ENCODE assay signal across 9 cellular contexts in the genomic region with DNA sequence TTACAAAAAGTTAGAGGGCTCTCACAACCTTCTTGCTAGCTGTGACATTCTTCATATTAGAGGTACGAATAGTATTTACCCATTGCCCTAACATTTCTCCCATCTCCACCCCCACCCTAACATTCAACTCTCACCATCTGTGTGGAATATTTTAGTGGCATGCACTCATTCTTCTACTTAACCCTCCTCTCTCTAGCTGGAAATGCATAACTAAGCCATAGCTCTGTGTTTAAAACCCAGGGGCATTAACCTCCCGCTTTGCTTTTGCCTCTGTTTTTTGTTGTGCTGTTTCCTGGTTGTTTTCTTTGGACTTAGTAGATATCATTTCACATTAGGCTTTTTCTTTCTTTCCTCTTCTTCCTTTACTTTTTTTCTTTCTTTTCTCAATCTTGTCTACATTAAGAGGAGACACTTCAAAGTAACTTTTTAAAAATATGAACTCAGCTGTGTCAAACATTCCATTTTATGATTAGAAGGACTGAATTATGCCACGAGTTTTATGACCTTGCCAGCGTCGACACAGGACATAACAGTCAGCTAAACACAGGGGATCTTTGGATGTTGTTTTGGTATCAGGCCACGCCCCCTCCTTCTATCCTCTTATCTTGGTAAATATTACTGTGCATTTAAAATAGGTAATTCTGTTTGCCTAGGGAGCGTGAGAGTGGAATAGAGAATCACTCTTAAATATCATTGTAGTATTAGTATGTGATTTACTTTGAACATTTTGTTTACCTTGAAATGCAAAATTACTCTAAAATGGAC.
DNase-seq lines count a peak whose midpoint lies in the region; ATAC-seq and TF ChIP-seq lines count a peak whose summit lies in the region.
"Had no signal": no experiment of that assay in that cellular context is flagged by ENCODE, and none has a peak within 500 bp of the region (broad histone marks: within the 10 kb centered on the region; RNA-seq: fewer than 3 reads in every experiment).

No MANE protein-coding gene starts in this region.

- H3K9me3 ChIP-seq in HUES64 (ENCODE audit: insufficient read depth, low read depth, low read length) (no peaks in the 10 kb centered on the region), testis (no peaks in the 10 kb centered on the region)

- H3K27me3 Mint-ChIP-seq in T-helper 2 cell treated with Interferon-gamma antibody and Interleukin-4, amounts not matched to agents 5 μg/mL and 100 μg/mL, for 36 hours (ENCODE audit: low read depth): peaks cover 7% of the 10 kb centered on the region

- peak; percentile 85 for ATAC-seq in left colon
- ATAC-seq: GM12878 had no signal

- H3K36me3 Mint-ChIP-seq in T-helper 2 cell treated with Interferon-gamma antibody and Interleukin-4, amounts not matched to agents 5 μg/mL and 100 μg/mL, for 36 hours (ENCODE audit: low read depth): no peaks in the 10 kb centered on the region

- peaks cover 53% of the 10 kb centered on the region for H3K4me1 ChIP-seq in HUES64 (ENCODE audit: insufficient read depth, low read length)
- peaks cover 19% of the 10 kb centered on the region for H3K4me1 ChIP-seq in testis

- no peak for TF ChIP-seq CTCF in testis (IDR thresholded peaks at IDR 0.05)

- WGBS in HUES64: 33% methylated on average over 5 of the region's 7 CpGs
- WGBS in testis, 2 donors: 28 to 46% methylated on average over 7 of the region's 7 CpGs

- H3K4me3 Mint-ChIP-seq in T-helper 2 cell treated with Interferon-gamma antibody and Interleukin-4, amounts not matched to agents 5 μg/mL and 100 μg/mL, for 36 hours: no peak overlapping the region

- TF ChIP-seq POLR2A in testis (IDR thresholded peaks at IDR 0.05): no peak

- no peak overlapping the region for H3K9ac ChIP-seq in HUES64 (ENCODE audit: low read depth, low read length)

- H3K9me3 Mint-ChIP-seq in T-helper 2 cell treated with Interferon-gamma antibody and Interleukin-4, amounts not matched to agents 5 μg/mL and 100 μg/mL, for 36 hours: no peaks in the 10 kb centered on the region

- no peak overlapping the region for H3K27ac Mint-ChIP-seq in T-helper 2 cell treated with Interferon-gamma antibody and Interleukin-4, amounts not matched to agents 5 μg/mL and 100 μg/mL, for 36 hours

- H3K27ac ChIP-seq in HUES64 (ENCODE audit: low read depth, low read length): peak overlapping the region; percentile 64; the same call in 1 of the 2 replicates
- no peak overlapping the region for H3K27ac ChIP-seq in testis

- intact Hi-C loops in left colon (cut with DNase I, micrococcal nuclease) (no loop called here), testis (cut with DNase I; ENCODE audit: low total_unique reads) (no loop called here)

- H3K36me3 ChIP-seq in HUES64 (ENCODE audit: insufficient read depth, low read length) (no peaks in the 10 kb centered on the region), testis (ENCODE audit: low read depth, missing control alignments) (no peaks in the 10 kb centered on the region)

- DNase-seq in amniotic epithelial cell (ENCODE audit: low read depth) (peak; percentile 44), left colon (peak; percentile 38 to 49), testis (peak; percentile 22), H4 (ENCODE audit: low spot score) (no peak)
- DNase-seq in stimulated activated CD4-positive, alpha-beta T cell treated with anti-CD3 and anti-CD28 coated beads, Interleukin-4, amount 100 ng/mL, for 1 hour: no peak
- no peak for DNase-seq in T-helper 2 cell treated with Interferon-gamma antibody and Interleukin-4, amounts not matched to agents 5 μg/mL and 100 μg/mL, for 36 hours (ENCODE audit: low spot score)
- DNase-seq: activated CD4-positive, alpha-beta T cell treated with anti-CD3 and anti-CD28 coated beads for 1 hour had no signal

- H3K4me1 Mint-ChIP-seq in T-helper 2 cell treated with Interferon-gamma antibody and Interleukin-4, amounts not matched to agents 5 μg/mL and 100 μg/mL, for 36 hours (ENCODE audit: low read depth): no peaks in the 10 kb centered on the region

- H3K4me3 ChIP-seq in HUES64 (ENCODE audit: low read length): 0 out of 2 replicates have a peak overlapping the region, but pooled peaks have one; percentile 4
- no peak overlapping the region for H3K4me3 ChIP-seq in testis
- H3K4me3 ChIP-seq: GM12878 had no signal

- H3K27me3 ChIP-seq in HUES64 (ENCODE audit: insufficient read depth, low read length) (no peaks in the 10 kb centered on the region), testis (no peaks in the 10 kb centered on the region)

Comparison
In these comparisons a context has a peak if more than half of its experiments do, and no peak if none do; other contexts are left out.
1. DNase-seq: peak in amniotic epithelial cell (single experiment), left colon (2 of 2) and testis (single experiment); none in H4 (single experiment), stimulated activated CD4-positive, alpha-beta T cell treated with anti-CD3 and anti-CD28 coated beads, Interleukin-4, amount 100 ng/mL, for 1 hour (single experiment) and T-helper 2 cell treated with Interferon-gamma antibody and Interleukin-4, amounts not matched to agents 5 μg/mL and 100 μg/mL, for 36 hours (single experiment).